15 cellular contexts compared by ENCODE assay signal in genomic region chr16:27638833-27639587, GRCh38.
"Had no signal": no experiment of that assay in that cellular context is flagged by ENCODE, and none has a peak within 500 bp of the region (broad histone marks: within the 10 kb centered on the region; RNA-seq: fewer than 3 reads in every experiment).

No MANE protein-coding gene starts in this region.

- H3K4me1 Mint-ChIP-seq: activated naive CD8-positive, alpha-beta T cell treated with anti-CD3 and anti-CD28 coated beads, Interleukin-2, amount 50 U/mL, for 24 hours; immature natural killer cell; T-cell had no signal

- H3K4me1 ChIP-seq: ascending aorta, testis had no signal

- H3K4me3 ChIP-seq: ascending aorta, lung, testis had no signal

- H3K27me3 ChIP-seq: ascending aorta, testis had no signal

- H3K27ac Mint-ChIP-seq: activated CD8-positive, alpha-beta T cell treated with anti-CD3 and anti-CD28 coated beads for 36 hours; activated naive CD8-positive, alpha-beta T cell treated with anti-CD3 and anti-CD28 coated beads, Interleukin-2, amount 50 U/mL, for 24 hours; activated T-helper 1 cell treated with anti-CD3 and anti-CD28 coated beads, Interleukin-12 subunit alpha, Interleukin-12 subunit beta, Interleukin-2, Interleukin-4 antibody, amounts not matched to agents 30 ng/mL and 10 ng/mL and 1 ng/mL, durations not matched to agents 14 hours and 24 hours and 36 hours; immature natural killer cell; natural killer cell; stimulated activated naive CD8-positive, alpha-beta T cell treated with anti-CD3 and anti-CD28 coated beads, Interleukin-15, Interleukin-2, amounts not matched to agents 100 ng/mL and 50 ng/mL, for 24 hours; T-cell had no signal

- H3K4me3 Mint-ChIP-seq: activated CD8-positive, alpha-beta T cell treated with anti-CD3 and anti-CD28 coated beads for 36 hours; activated naive CD8-positive, alpha-beta T cell treated with anti-CD3 and anti-CD28 coated beads, Interleukin-2, amount 50 U/mL, for 24 hours; activated T-helper 1 cell treated with anti-CD3 and anti-CD28 coated beads, Interleukin-12 subunit alpha, Interleukin-12 subunit beta, Interleukin-2, Interleukin-4 antibody, amounts not matched to agents 30 ng/mL and 10 ng/mL and 1 ng/mL, durations not matched to agents 14 hours and 24 hours and 36 hours; immature natural killer cell; natural killer cell; stimulated activated naive CD8-positive, alpha-beta T cell treated with anti-CD3 and anti-CD28 coated beads, Interleukin-15, Interleukin-2, amounts not matched to agents 100 ng/mL and 50 ng/mL, for 24 hours; T-cell had no signal

- H3K36me3 Mint-ChIP-seq: natural killer cell had no signal

- H3K9me3 Mint-ChIP-seq: activated naive CD8-positive, alpha-beta T cell treated with anti-CD3 and anti-CD28 coated beads, Interleukin-2, amount 50 U/mL, for 24 hours; activated T-helper 1 cell treated with anti-CD3 and anti-CD28 coated beads, Interleukin-12 subunit alpha, Interleukin-12 subunit beta, Interleukin-2, Interleukin-4 antibody, amounts not matched to agents 30 ng/mL and 10 ng/mL and 1 ng/mL, durations not matched to agents 14 hours and 24 hours and 36 hours; immature natural killer cell; natural killer cell; stimulated activated naive CD8-positive, alpha-beta T cell treated with anti-CD3 and anti-CD28 coated beads, Interleukin-15, Interleukin-2, amounts not matched to agents 100 ng/mL and 50 ng/mL, for 24 hours; T-cell had no signal

- ATAC-seq: T-cell had no signal

- H3K27ac ChIP-seq: ascending aorta, testis had no signal

- H3K27me3 Mint-ChIP-seq: activated CD8-positive, alpha-beta T cell treated with anti-CD3 and anti-CD28 coated beads for 36 hours; activated naive CD8-positive, alpha-beta T cell treated with anti-CD3 and anti-CD28 coated beads, Interleukin-2, amount 50 U/mL, for 24 hours; stimulated activated naive CD8-positive, alpha-beta T cell treated with anti-CD3 and anti-CD28 coated beads, Interleukin-15, Interleukin-2, amounts not matched to agents 100 ng/mL and 50 ng/mL, for 24 hours; T-cell had no signal

- DNase-seq: activated CD4-positive, alpha-beta T cell treated with anti-CD3 and anti-CD28 coated beads for 4 hours; activated CD8-positive, alpha-beta memory T cell treated with anti-CD3 and anti-CD28 coated beads, Interleukin-2, amount 50 U/mL, for 48 hours; activated naive CD4-positive, alpha-beta T cell treated with Interleukin-2 at 50 U/mL for 16 hours; cortex of kidney; effector CD8-positive, alpha-beta T cell; natural killer cell; T-cell had no signal

- H3K9me3 ChIP-seq: ascending aorta, testis had no signal
